9 cellular contexts compared by ENCODE assay signal in genomic region chr11:62706841-62707240, GRCh38. TPM values are rescaled to one million over a fixed set of nuclear protein-coding genes. Genes with fewer than 3 reads are reported as not detected.
A peak's percentile ranks its signal among the peaks of the same experiment; 100 is the strongest.
DNase-seq lines count a peak whose midpoint lies in the region; ATAC-seq and TF ChIP-seq lines count a peak whose summit lies in the region.
"Had no signal": no experiment of that assay in that cellular context is flagged by ENCODE, and none has a peak within 500 bp of the region (broad histone marks: within the 10 kb centered on the region; RNA-seq: fewer than 3 reads in every experiment).

No MANE protein-coding gene starts in this region.

- H3K27ac ChIP-seq in CD8-positive, alpha-beta memory T cell (ENCODE audit: low read depth, low read length), result peak overlapping the region; percentile 13
- H3K27ac ChIP-seq in RWPE2 (ENCODE audit: poor library complexity, severe bottlenecking) (peak overlapping the region; percentile 44), esophagus muscularis mucosa (replicated peaks in 1 of 4) (peak overlapping the region; percentile 78 to 95 (median 86)), ovary (peak overlapping the region; percentile 4 to 57)

- no peak for TF ChIP-seq POLR2A in esophagus muscularis mucosa (IDR thresholded peaks at IDR 0.05; ENCODE audit: low read depth)
- TF ChIP-seq POLR2A in ovary (IDR thresholded peaks at IDR 0.05), result no peak

- H3K36me3 ChIP-seq in CD8-positive, alpha-beta memory T cell (ENCODE audit: insufficient read depth, low read length), result peaks cover 6% of the 10 kb centered on the region
- H3K36me3 ChIP-seq in RWPE2 (ENCODE audit: low read depth) (peaks cover 23% of the 10 kb centered on the region), esophagus muscularis mucosa (peaks cover 8 to 23% (median 18%) of the 10 kb centered on the region in 4 donors), ovary (no peaks in the 10 kb centered on the region)

- H3K27me3 ChIP-seq in CD8-positive, alpha-beta memory T cell (ENCODE audit: insufficient read depth, low read length, poor library complexity, severe bottlenecking), result no peaks in the 10 kb centered on the region
- H3K27me3 ChIP-seq in RWPE2 (ENCODE audit: insufficient read depth, poor library complexity, severe bottlenecking) (no peaks in the 10 kb centered on the region), esophagus muscularis mucosa (no peaks in the 10 kb centered on the region), ovary (no peaks in the 10 kb centered on the region)

- H3K9me3 ChIP-seq in CD8-positive, alpha-beta memory T cell (ENCODE audit: low read length), result no peaks in the 10 kb centered on the region
- H3K9me3 ChIP-seq in RWPE2 (ENCODE audit: severe bottlenecking) (no peaks in the 10 kb centered on the region), esophagus muscularis mucosa (no peaks in the 10 kb centered on the region), ovary (no peaks in the 10 kb centered on the region)

- ATAC-seq in RWPE2 (ENCODE audit: low read depth) (no peak), GM21526 (IDR thresholded peaks at IDR 0.05; ENCODE audit: low FRiP score, unreplicated experiment) (no peak)

- intact Hi-C loops in esophagus muscularis mucosa (cut with DNase I) (no loop called here), ovary (cut with DNase I) (no loop called here)

- peak overlapping the region; percentile 49 to 99 (median 82) for H3K27ac Mint-ChIP-seq in CD8-positive, alpha-beta memory T cell

- POLR2A ChIA-PET in CD8-positive, alpha-beta memory T cell (lab: Charles Lee), result interaction anchor here (0.9 to 3.5 kb wide), 12 partner anchors 20 to 151 kb away, joined by 3 to 17 read pairs (median 6); partner anchors contain the start of genes C11orf98, CSKMT, HNRNPUL2 and LBHD1

- H3K9me3 Mint-ChIP-seq in CD8-positive, alpha-beta memory T cell, result no peaks in the 10 kb centered on the region

- 77% methylated on average over 8 of the region's 8 CpGs for WGBS in esophagus muscularis mucosa
- 56 to 65% (median 57%) methylated on average over 8 of the region's 8 CpGs for WGBS in ovary, 3 donors

- no peak for DNase-seq in CD8-positive, alpha-beta memory T cell
- DNase-seq in RWPE2 (ENCODE audit: low spot score) (no peak), esophagus muscularis mucosa (ENCODE audit: extremely low spot score) (no peak), ovary (peak in 1 of 5 donors; percentile 35), NCI-H510A treated with DMSO at 0.1 percent for 48 hours (lab: John Stamatoyannopoulos, UW) (no peak), inferior parietal cortex (ENCODE audit: extremely low spot score) (no peak), foreskin melanocyte (no peak)

- H3K4me1 ChIP-seq in CD8-positive, alpha-beta memory T cell (ENCODE audit: insufficient read depth, low read length), result peaks cover 48% of the 10 kb centered on the region
- H3K4me1 ChIP-seq in RWPE2 (ENCODE audit: insufficient read depth, poor library complexity, severe bottlenecking) (peaks cover 2% of the 10 kb centered on the region), esophagus muscularis mucosa (peaks cover 34 to 51% (median 44%) of the 10 kb centered on the region in 4 donors), ovary (ENCODE audit: insufficient read depth) (peaks cover 18% of the 10 kb centered on the region)

- peak overlapping the region; percentile 70 to 91 (median 87) for H3K4me3 Mint-ChIP-seq in CD8-positive, alpha-beta memory T cell

- H3K27me3 Mint-ChIP-seq in CD8-positive, alpha-beta memory T cell, result no peaks in the 10 kb centered on the region

- peak overlapping the region; percentile 82 for H3K4me3 ChIP-seq in CD8-positive, alpha-beta memory T cell (ENCODE audit: low read length)
- H3K4me3 ChIP-seq in RWPE2 (ENCODE audit: severe bottlenecking) (no peak overlapping the region), esophagus muscularis mucosa (peak overlapping the region; percentile 69 to 77 (median 74)), ovary (peak overlapping the region; percentile 67)

- CTCF ChIA-PET in CD8-positive, alpha-beta memory T cell (lab: Charles Lee), result interaction anchor here (1.0 to 5.3 kb wide), 10 partner anchors 12 to 282 kb away, joined by 3 to 33 read pairs (median 4); partner anchors contain the start of genes C11orf98, CSKMT, TMEM179B and TTC9C

- TF ChIP-seq CTCF in RWPE2 (IDR thresholded peaks at IDR 0.05; ENCODE audit: poor library complexity, severe bottlenecking) (no peak), esophagus muscularis mucosa (IDR thresholded peaks at IDR 0.05) (no peak), ovary (IDR thresholded peaks at IDR 0.05) (no peak)

- no peak for TF ChIP-seq EP300 in esophagus muscularis mucosa (IDR thresholded peaks at IDR 0.05)
- TF ChIP-seq EP300 in ovary (IDR thresholded peaks at IDR 0.05), result no peak

- H3K36me3 Mint-ChIP-seq in CD8-positive, alpha-beta memory T cell, result peaks cover 3 to 27% (median 4%) of the 10 kb centered on the region in 3 donors

- peaks cover 36 to 49% (median 41%) of the 10 kb centered on the region in 3 donors for H3K4me1 Mint-ChIP-seq in CD8-positive, alpha-beta memory T cell

RNA-seq across cellular contexts. Expression of gene BSCL2, which starts 0.4 kb away (rescaled TPM):
- total RNA-seq in CD8-positive, alpha-beta memory T cell, result 10 to 100 TPM; 32.9 to 33.3 TPM
- 48.8 TPM for polyA plus RNA-seq in CD8-positive, alpha-beta memory T cell
- 10 to 100 TPM; 25.3 to 58.1 (median 39.2) TPM for total RNA-seq in esophagus muscularis mucosa
- total RNA-seq in ovary, result 100 to 1,000 TPM in 1 of 7 donors, 10 to 100 TPM in 6; 31.4 to 122 (median 57.2) TPM
- 10 to 100 TPM; 49.2 to 57.8 TPM for polyA plus RNA-seq in ovary

RNA-seq across cellular contexts. Expression of gene GNG3, which starts 0.6 kb away (rescaled TPM):
- not detected for total RNA-seq in CD8-positive, alpha-beta memory T cell
- 0.36 TPM for polyA plus RNA-seq in CD8-positive, alpha-beta memory T cell
- total RNA-seq in esophagus muscularis mucosa (1 to 10 TPM in 2 of 4 donors, under 1 TPM in 2; 0.65 to 1.5 (median 1.0) TPM), ovary (under 1 TPM in 5 of 7 donors, not detected in 2; 0.27 to 0.73 (median 0.37) TPM)
- polyA plus RNA-seq in ovary, result under 1 TPM; 0.18 to 0.30 TPM
- total RNA-seq: lung microvascular endothelial cell had no signal

RNA-seq across cellular contexts. Expression of gene LRRN4CL, which starts 17.5 kb away (rescaled TPM):
- total RNA-seq in CD8-positive, alpha-beta memory T cell, result under 1 TPM; 0.11 to 0.22 TPM
- polyA plus RNA-seq in CD8-positive, alpha-beta memory T cell, result not detected
- total RNA-seq in esophagus muscularis mucosa (10 to 100 TPM; 29.9 to 48.2 (median 39.2) TPM), ovary (10 to 100 TPM; 19.5 to 38.6 (median 25.5) TPM)
- polyA plus RNA-seq in ovary, result 10 to 100 TPM; 18.5 to 23.1 TPM

RNA-seq across cellular contexts. Expression of gene HNRNPUL2, which starts 20.4 kb away (rescaled TPM):
- 10 to 100 TPM; 58.7 to 64.3 TPM for total RNA-seq in CD8-positive, alpha-beta memory T cell
- 3.3 TPM for polyA plus RNA-seq in CD8-positive, alpha-beta memory T cell
- total RNA-seq in esophagus muscularis mucosa, result 10 to 100 TPM; 19.5 to 45.0 (median 36.7) TPM
- total RNA-seq in ovary, result 10 to 100 TPM; 11.0 to 50.0 (median 41.2) TPM
- 10 to 100 TPM; 38.0 to 81.2 TPM for polyA plus RNA-seq in ovary

RNA-seq across cellular contexts. Expression of gene TTC9C, which starts 21.4 kb away (rescaled TPM):
- total RNA-seq in CD8-positive, alpha-beta memory T cell, result 10 to 100 TPM; 36.7 to 37.2 TPM
- 22.2 TPM for polyA plus RNA-seq in CD8-positive, alpha-beta memory T cell
- total RNA-seq in esophagus muscularis mucosa, result 10 to 100 TPM; 12.9 to 22.9 (median 18.2) TPM
- 10 to 100 TPM; 19.4 to 42.9 (median 30.4) TPM for total RNA-seq in ovary
- polyA plus RNA-seq in ovary, result 10 to 100 TPM; 30.5 to 53.6 TPM

Comparison
In these comparisons a context has a peak if more than half of its experiments do, and no peak if none do; other contexts are left out.
1. H3K27ac ChIP-seq: peak in every context shown above with its lines; median percentile 86 in esophagus muscularis mucosa; 44 in RWPE2; 30 in ovary; 13 in CD8-positive, alpha-beta memory T cell.
2. RNA of gene LRRN4CL, which starts 17.5 kb away (total RNA-seq): 29.9 to 48.2 TPM in esophagus muscularis mucosa and 19.5 to 38.6 TPM in ovary; 0.11 to 0.22 TPM in CD8-positive, alpha-beta memory T cell; every median in the first group is over 10 times any median in the second.